Comparison of ENCODE assay signal across 1 cellular context in genomic region chr19:11925584-11926187, GRCh38.
TF ChIP-seq lines count a peak whose summit lies in the region.
"Not testable (repeated sequence)": the region's sequence is repeated elsewhere in the genome, so short reads cannot be mapped to it uniquely, and the experiment has no call there.

No MANE protein-coding gene starts in this region.

TF ChIP-seq in HepG2, 621 proteins besides CTCF, POLR2A, EP300 and RAD21 (continues in another document):
- 0 out of 2 replicates have a peak, but pooled peaks have one; percentile 20 for TF ChIP-seq REL (CRISPR knock-in tag; conservative IDR thresholded peaks at IDR 0.05)
- peak; percentile 13; the same call in 1 of the 2 replicates for TF ChIP-seq ZNF670 (CRISPR knock-in tag; IDR thresholded peaks at IDR 0.05; ENCODE audit: borderline replicate concordance)
- peak; percentile 72; the same call in 1 of the 2 replicates for TF ChIP-seq FOXO4 (CRISPR knock-in tag; conservative IDR thresholded peaks at IDR 0.05)
- TF ChIP-seq SP5 (CRISPR knock-in tag; IDR thresholded peaks at IDR 0.05; ENCODE audit: borderline replicate concordance, low read depth) = peak; percentile 75
- 0 out of 2 replicates have a peak, but pooled peaks have one; percentile 47 for TF ChIP-seq HNF1B (CRISPR knock-in tag; IDR thresholded peaks at IDR 0.05)
- TF ChIP-seq HES4 (CRISPR knock-in tag; IDR thresholded peaks at IDR 0.05; ENCODE audit: borderline replicate concordance) = 0 out of 2 replicates have a peak, but pooled peaks have one; percentile 4
- 0 out of 2 replicates have a peak, but pooled peaks have one; percentile 11 for TF ChIP-seq NR2F6 (IDR thresholded peaks at IDR 0.05)
- TF ChIP-seq NR2F6 (CRISPR knock-in tag; IDR thresholded peaks at IDR 0.05); SOX13 (IDR thresholded peaks at IDR 0.05); HNF1A (CRISPR knock-in tag; IDR thresholded peaks at IDR 0.05; ENCODE audit: borderline replicate concordance): not testable (repeated sequence)
- 0 out of 2 replicates have a peak, but pooled peaks have one; percentile 25 for TF ChIP-seq AKAP8 (CRISPR knock-in tag; IDR thresholded peaks at IDR 0.05)
- peak in 1 of 2 experiments; percentile 37; a peak in 1 of 4 replicates for TF ChIP-seq SOX13 (CRISPR knock-in tag; conservative IDR thresholded peaks at IDR 0.05 in 1 of 2, IDR thresholded peaks at IDR 0.05 in 1 of 2)
- TF ChIP-seq HNF1A (IDR thresholded peaks at IDR 0.05; ENCODE audit: low read depth) = peak; percentile 94
- TF ChIP-seq PATZ1 (CRISPR knock-in tag; IDR thresholded peaks at IDR 0.05) = peak; percentile 80; the same call in 1 of the 2 replicates
- TF ChIP-seq JUNB (CRISPR knock-in tag; IDR thresholded peaks at IDR 0.05; ENCODE audit: borderline replicate concordance) = 0 out of 2 replicates have a peak, but pooled peaks have one; percentile 54
- peak; percentile 45; the same call in 1 of the 2 replicates for TF ChIP-seq TBX2 (CRISPR knock-in tag; IDR thresholded peaks at IDR 0.05; ENCODE audit: borderline replicate concordance)
- TF ChIP-seq SIX4 (CRISPR knock-in tag; IDR thresholded peaks at IDR 0.05) = 0 out of 2 replicates have a peak, but pooled peaks have one; percentile 5
- peak; percentile 98 for TF ChIP-seq ZBTB10 (CRISPR knock-in tag; IDR thresholded peaks at IDR 0.05; ENCODE audit: borderline replicate concordance)
- 0 out of 2 replicates have a peak, but pooled peaks have one; percentile 4 for TF ChIP-seq RCOR2 (CRISPR knock-in tag; IDR thresholded peaks at IDR 0.05)
- TF ChIP-seq ZNF224 (CRISPR knock-in tag; IDR thresholded peaks at IDR 0.05) = peak; percentile 2; the same call in 1 of the 2 replicates
- peak; percentile 3 for TF ChIP-seq SKI (IDR thresholded peaks at IDR 0.05; ENCODE audit: partially characterized antibody)
- peak; percentile 46; the same call in 1 of the 2 replicates for TF ChIP-seq ZNF816 (CRISPR knock-in tag; IDR thresholded peaks at IDR 0.05; ENCODE audit: borderline replicate concordance)
- 0 out of 2 replicates have a peak, but pooled peaks have one; percentile 0 for TF ChIP-seq ZNF710 (CRISPR knock-in tag; IDR thresholded peaks at IDR 0.05; ENCODE audit: borderline replicate concordance)
- 0 out of 2 replicates have a peak, but pooled peaks have one; percentile 1 for TF ChIP-seq ARID5B (CRISPR knock-in tag; IDR thresholded peaks at IDR 0.05)
- TF ChIP-seq PAXIP1 (CRISPR knock-in tag; conservative IDR thresholded peaks at IDR 0.05) = peak; percentile 68; the same call in 1 of the 2 replicates
- peak; percentile 5; the same call in 1 of the 2 replicates for TF ChIP-seq ZNF503 (CRISPR knock-in tag; IDR thresholded peaks at IDR 0.05)
